16 cellular contexts compared by ENCODE assay signal in the genomic region with DNA sequence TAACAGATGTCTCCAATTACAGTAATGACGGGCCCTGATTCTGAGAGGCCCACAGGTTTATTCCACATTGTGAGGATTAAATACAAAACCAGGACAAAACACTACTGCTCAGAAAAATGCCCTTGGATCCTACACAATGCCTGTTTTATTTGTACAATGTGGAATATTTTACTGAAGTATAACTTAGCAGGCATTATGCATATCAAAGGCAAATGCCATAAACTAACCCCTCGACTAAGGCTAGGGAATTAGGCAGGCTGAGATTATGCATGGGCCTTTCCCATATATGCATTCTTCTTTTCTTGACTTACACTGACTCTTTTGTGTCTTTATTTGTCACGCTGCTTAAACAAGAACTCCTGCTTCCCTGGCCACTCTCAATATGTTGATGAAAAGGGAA.
DNase-seq lines count a peak whose midpoint lies in the region; ATAC-seq and TF ChIP-seq lines count a peak whose summit lies in the region.
"Had no signal": no experiment of that assay in that cellular context is flagged by ENCODE, and none has a peak within 500 bp of the region (broad histone marks: within the 10 kb centered on the region; RNA-seq: fewer than 3 reads in every experiment).

No MANE protein-coding gene starts in this region.

- no peaks in the 10 kb centered on the region for H3K36me3 Mint-ChIP-seq in GM23338 (ENCODE audit: low read depth)
- H3K36me3 Mint-ChIP-seq in glutamatergic neuron (ENCODE audit: unreplicated experiment): no peaks in the 10 kb centered on the region

- intact Hi-C loops in left lung (cut with DNase I): no loop called here
- intact Hi-C loops in sciatic nerve (cut with DNase I): no loop called here

- no peaks in the 10 kb centered on the region for H4K20me1 ChIP-seq in GM23338 (replicated peaks; ENCODE audit: insufficient read depth)

- no peak overlapping the region for H3K14ac ChIP-seq in neuronal stem cell (ENCODE audit: low read length)

- H2AFZ ChIP-seq in GM23338 (0 out of 2 replicates have a peak overlapping the region, but pooled peaks have one; percentile 38), neuronal stem cell (ENCODE audit: low read length) (peak overlapping the region; percentile 28)

- H2BK15ac ChIP-seq in neuronal stem cell (ENCODE audit: low read length): no peak overlapping the region

- H3K18ac ChIP-seq in neuronal stem cell (ENCODE audit: low read length): no peak overlapping the region

- H3K9me3 ChIP-seq in neuronal stem cell (replicated peaks in 1 of 2; ENCODE audit: control insufficient read depth in 2 of 2, insufficient read depth in 1 of 2, low read depth in 1 of 2, low read length in 2 of 2) (no peaks in the 10 kb centered on the region), left lung (no peaks in the 10 kb centered on the region)
- H3K9me3 ChIP-seq: Caco-2, Peyer's patch, SJCRH30 had no signal

- H3K27me3 ChIP-seq in GM23338 (ENCODE audit: insufficient read depth) (no peaks in the 10 kb centered on the region), neuronal stem cell (ENCODE audit: control insufficient read depth in 3 of 3, insufficient read depth in 3 of 3, low read depth in 1 of 3, low read length in 3 of 3) (no peaks in the 10 kb centered on the region), left lung (no peaks in the 10 kb centered on the region)
- H3K27me3 ChIP-seq: Peyer's patch, SJCRH30 had no signal

- H2AK5ac ChIP-seq in neuronal stem cell (ENCODE audit: low read depth, low read length): no peak overlapping the region

- H3F3A ChIP-seq in GM23338 (replicated peaks; ENCODE audit: low read depth): no peaks in the 10 kb centered on the region

- H3K23ac ChIP-seq in neuronal stem cell (ENCODE audit: low read depth, low read length, poor library complexity): no peak overlapping the region

- DNase-seq in GM23338 (ENCODE audit: low spot score): no peak
- DNase-seq in glutamatergic neuron: no peak
- peak; percentile 12 for DNase-seq in neuronal stem cell (ENCODE audit: low spot score)
- no peak for DNase-seq in left lung
- no peak for DNase-seq in sciatic nerve (ENCODE audit: low spot score)
- no peak for DNase-seq in NCI-H1436 treated with DMSO at 0.1 percent for 48 hours (lab: John Stamatoyannopoulos, UW)
- DNase-seq in DMS79 (lab: John Stamatoyannopoulos, UW): no peak
- DNase-seq: Caco-2; CD4-positive, alpha-beta T cell; GF-D8; Karpas-422; NCI-H187 treated with DMSO at 0.1 percent for 48 hours; NCI-H2107; Peyer's patch had no signal

- H3K9ac ChIP-seq in neuronal stem cell (ENCODE audit: low read depth, low read length, poor library complexity): no peak overlapping the region

- H3K4me3 ChIP-seq in GM23338: no peak overlapping the region
- no peak overlapping the region for H3K4me3 ChIP-seq in neuronal stem cell (ENCODE audit: low read length in 2 of 2)
- no peak overlapping the region for H3K4me3 ChIP-seq in left lung
- H3K4me3 ChIP-seq: Peyer's patch, SJCRH30 had no signal

- H3K27me3 Mint-ChIP-seq in GM23338 (ENCODE audit: insufficient read depth, low read depth, poor library complexity) (peaks cover 2% of the 10 kb centered on the region), glutamatergic neuron (ENCODE audit: unreplicated experiment) (peaks cover 6% of the 10 kb centered on the region)
- H3K27me3 Mint-ChIP-seq: CD4-positive, alpha-beta T cell had no signal

- H2BK12ac ChIP-seq in neuronal stem cell (ENCODE audit: low read length): no peak overlapping the region

- TF ChIP-seq CTCF in GM23338 (conservative IDR thresholded peaks at IDR 0.05; ENCODE audit: low read depth in 2 of 2) (no peak), VCaP (conservative IDR thresholded peaks at IDR 0.05) (no peak), glutamatergic neuron (IDR thresholded peaks at IDR 0.05; ENCODE audit: partially characterized antibody, unreplicated experiment) (no peak), left lung (IDR thresholded peaks at IDR 0.05) (no peak)

- H3K4me1 ChIP-seq in GM23338 (ENCODE audit: insufficient read depth) (peaks cover 5% of the 10 kb centered on the region; the same call in 1 of the 2 replicates), neuronal stem cell (ENCODE audit: control insufficient read depth in 2 of 2, insufficient read depth in 1 of 2, low read depth in 1 of 2, low read length in 2 of 2) (peaks cover 0 to 3% of the 10 kb centered on the region in 2 donors), left lung (no peaks in the 10 kb centered on the region)
- H3K4me1 ChIP-seq: Caco-2, Peyer's patch had no signal

- H3K79me2 ChIP-seq in GM23338 (replicated peaks; ENCODE audit: insufficient read depth): no peaks in the 10 kb centered on the region

- no peak overlapping the region for H2BK5ac ChIP-seq in neuronal stem cell (ENCODE audit: low read length)

- no peak overlapping the region for H2BK120ac ChIP-seq in neuronal stem cell (ENCODE audit: low read depth, low read length)

- no peak overlapping the region for H3K4ac ChIP-seq in neuronal stem cell (ENCODE audit: low read length)

- H4K8ac ChIP-seq in neuronal stem cell (ENCODE audit: low read depth, low read length): no peak overlapping the region

- ATAC-seq in GM23338 (no peak; the same call in 1 of the 3 replicates), left lung (no peak), sciatic nerve (no peak)

- H3K9me2 ChIP-seq in GM23338 (ENCODE audit: insufficient read depth): no peaks in the 10 kb centered on the region

- H3K27ac ChIP-seq in GM23338 (ENCODE audit: low read depth) (no peak overlapping the region), VCaP (peak overlapping the region; percentile 73), neuronal stem cell (replicated peaks; ENCODE audit: low read length) (no peak overlapping the region), left lung (no peak overlapping the region)
- H3K27ac ChIP-seq: Peyer's patch, SJCRH30 had no signal

- H3K27ac Mint-ChIP-seq in GM23338 (peak overlapping the region; percentile 6; the same call in 1 of the 2 replicates), glutamatergic neuron (ENCODE audit: unreplicated experiment) (peak overlapping the region; percentile 0)
- H3K27ac Mint-ChIP-seq: CD4-positive, alpha-beta T cell had no signal

- no peaks in the 10 kb centered on the region for H3K9me3 Mint-ChIP-seq in GM23338
- no peaks in the 10 kb centered on the region for H3K9me3 Mint-ChIP-seq in glutamatergic neuron (ENCODE audit: unreplicated experiment)

- H3K4me1 Mint-ChIP-seq in GM23338 (peaks cover 7% of the 10 kb centered on the region), glutamatergic neuron (ENCODE audit: low read depth, unreplicated experiment) (peaks cover 3% of the 10 kb centered on the region)

- H3K79me1 ChIP-seq in neuronal stem cell (ENCODE audit: low read depth, low read length): no peaks in the 10 kb centered on the region

- H3K4me3 Mint-ChIP-seq in GM23338: no peak overlapping the region
- H3K4me3 Mint-ChIP-seq in glutamatergic neuron (ENCODE audit: unreplicated experiment): no peak overlapping the region
- H3K4me3 Mint-ChIP-seq: CD4-positive, alpha-beta T cell had no signal

- H3K4me2 ChIP-seq in GM23338 (no peak overlapping the region), neuronal stem cell (ENCODE audit: insufficient read depth, low read length, poor library complexity, severe bottlenecking) (no peak overlapping the region)

- WGBS in neuronal stem cell (ENCODE audit: extremely low coverage in 2 of 2, insufficient read length in 2 of 2, insufficient replicate concordance in 1 of 2), 2 donors: no CpG with 5 or more reads among the region's 3 CpGs

- H3K36me3 ChIP-seq in GM23338 (ENCODE audit: insufficient read depth): no peaks in the 10 kb centered on the region
- no peaks in the 10 kb centered on the region for H3K36me3 ChIP-seq in neuronal stem cell (replicated peaks in 1 of 2; ENCODE audit: control insufficient read depth in 2 of 2, insufficient read depth in 2 of 2, low read length in 2 of 2)
- H3K36me3 ChIP-seq in left lung: no peaks in the 10 kb centered on the region
- H3K36me3 ChIP-seq: Peyer's patch, SJCRH30 had no signal

- no peak overlapping the region for H4K91ac ChIP-seq in neuronal stem cell (ENCODE audit: low read depth, low read length, poor library complexity)

TF ChIP-seq in GM23338, 12 proteins besides CTCF, POLR2A, EP300 and RAD21 (continues in another document):
- TF ChIP-seq, protein P1, sequence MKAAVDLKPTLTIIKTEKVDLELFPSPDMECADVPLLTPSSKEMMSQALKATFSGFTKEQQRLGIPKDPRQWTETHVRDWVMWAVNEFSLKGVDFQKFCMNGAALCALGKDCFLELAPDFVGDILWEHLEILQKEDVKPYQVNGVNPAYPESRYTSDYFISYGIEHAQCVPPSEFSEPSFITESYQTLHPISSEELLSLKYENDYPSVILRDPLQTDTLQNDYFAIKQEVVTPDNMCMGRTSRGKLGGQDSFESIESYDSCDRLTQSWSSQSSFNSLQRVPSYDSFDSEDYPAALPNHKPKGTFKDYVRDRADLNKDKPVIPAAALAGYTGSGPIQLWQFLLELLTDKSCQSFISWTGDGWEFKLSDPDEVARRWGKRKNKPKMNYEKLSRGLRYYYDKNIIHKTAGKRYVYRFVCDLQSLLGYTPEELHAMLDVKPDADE (IDR thresholded peaks at IDR 0.05): no peak
- TF ChIP-seq EZH2phosphoT487 (IDR thresholded peaks at IDR 0.05; ENCODE audit: unreplicated experiment) (no peak), POLR2AphosphoS5 (IDR thresholded peaks at IDR 0.05; ENCODE audit: low read depth) (no peak), ZNF114 (CRISPR knock-in tag; IDR thresholded peaks at IDR 0.05) (no peak), CREB1 (CRISPR knock-in tag; IDR thresholded peaks at IDR 0.05; ENCODE audit: low read depth) (no peak)
